18 cellular contexts compared by ENCODE assay signal in genomic region chr6:43219119-43219518, GRCh38. TPM values are rescaled to one million over a fixed set of nuclear protein-coding genes. Genes with fewer than 3 reads are reported as not detected.
"Had no signal": no experiment of that assay in that cellular context is flagged by ENCODE, and none has a peak within 500 bp of the region (broad histone marks: within the 10 kb centered on the region; RNA-seq: fewer than 3 reads in every experiment).

No MANE protein-coding gene starts in this region.

- H3K36me3 ChIP-seq: colonic mucosa, uterus had no signal

- H3K4me3 ChIP-seq: colonic mucosa, esophagus squamous epithelium, left ventricle myocardium inferior, mucosa of descending colon, skin epidermis, tibial nerve, uterus had no signal

- H3K27ac Mint-ChIP-seq: activated CD4-positive, alpha-beta memory T cell treated with anti-CD3 and anti-CD28 coated beads for 36 hours; natural killer cell treated with Interleukin-12 subunit alpha and Interleukin-12 subunit beta and Interleukin-15 and Interleukin-18, amount 100 ng/mL, for 72 hours had no signal

- H3K9me3 Mint-ChIP-seq: activated CD4-positive, alpha-beta memory T cell treated with anti-CD3 and anti-CD28 coated beads for 36 hours; activated T-cell treated with anti-CD3 and anti-CD28 coated beads, Interleukin-2, amount 50 U/mL, for 4 hours; natural killer cell treated with Interleukin-12 subunit alpha and Interleukin-12 subunit beta and Interleukin-15 and Interleukin-18, amount 100 ng/mL, for 72 hours had no signal

- H3K4me1 ChIP-seq: colonic mucosa, uterus had no signal

- H3K27me3 ChIP-seq: colonic mucosa, esophagus squamous epithelium, tibial nerve, uterus had no signal

- H3K4me3 Mint-ChIP-seq: activated CD4-positive, alpha-beta memory T cell treated with anti-CD3 and anti-CD28 coated beads for 36 hours; activated T-cell treated with anti-CD3 and anti-CD28 coated beads, Interleukin-2, amount 50 U/mL, for 4 hours; natural killer cell treated with Interleukin-12 subunit alpha and Interleukin-12 subunit beta and Interleukin-15 and Interleukin-18, amount 100 ng/mL, for 72 hours had no signal

- ATAC-seq: activated T-cell treated with anti-CD3 and anti-CD28 coated beads, Interleukin-2, amount 50 U/mL, for 4 hours; mucosa of descending colon; natural killer cell treated with Interleukin-12 subunit alpha and Interleukin-12 subunit beta and Interleukin-15 and Interleukin-18, amount 100 ng/mL, for 72 hours had no signal

- DNase-seq: activated CD4-positive, alpha-beta memory T cell treated with anti-CD3 and anti-CD28 coated beads for 36 hours; activated naive CD4-positive, alpha-beta T cell; activated T-cell treated with anti-CD3 and anti-CD28 coated beads, Interleukin-2, amount 50 U/mL, for 4 hours; colonic mucosa; esophagus squamous epithelium; left ventricle myocardium inferior; mucosa of descending colon; stimulated activated CD4-positive, alpha-beta T cell treated with anti-CD3 and anti-CD28 coated beads, Interleukin-15, amount 100 ng/mL, for 24 hours; stimulated activated CD4-positive, alpha-beta T cell treated with anti-CD3 and anti-CD28 coated beads, Interleukin-4, amount 100 ng/mL, for 1 hour; stimulated activated naive CD4-positive, alpha-beta T cell treated with Interleukin-2 at 50 U/mL for 16 hours; T-helper 1 cell; uterus; WERI-Rb-1 had no signal

- H3K9me3 ChIP-seq: colonic mucosa, esophagus squamous epithelium, left ventricle myocardium inferior, mucosa of descending colon, tibial nerve, uterus had no signal

- H3K27ac ChIP-seq: colonic mucosa, esophagus squamous epithelium, left ventricle myocardium inferior, skin epidermis, tibial nerve, uterus, WERI-Rb-1 had no signal

- H3K27me3 Mint-ChIP-seq: activated CD4-positive, alpha-beta memory T cell treated with anti-CD3 and anti-CD28 coated beads for 36 hours; natural killer cell treated with Interleukin-12 subunit alpha and Interleukin-12 subunit beta and Interleukin-15 and Interleukin-18, amount 100 ng/mL, for 72 hours had no signal

RNA-seq across cellular contexts. Expression of gene TTBK1, which starts 24.2 kb away (rescaled TPM):
- total RNA-seq: endothelial cell of umbilical vein, fibroblast of villous mesenchyme, tibial nerve had no signal
